ENCODE assay signal across 8 cellular contexts in the genomic region with DNA sequence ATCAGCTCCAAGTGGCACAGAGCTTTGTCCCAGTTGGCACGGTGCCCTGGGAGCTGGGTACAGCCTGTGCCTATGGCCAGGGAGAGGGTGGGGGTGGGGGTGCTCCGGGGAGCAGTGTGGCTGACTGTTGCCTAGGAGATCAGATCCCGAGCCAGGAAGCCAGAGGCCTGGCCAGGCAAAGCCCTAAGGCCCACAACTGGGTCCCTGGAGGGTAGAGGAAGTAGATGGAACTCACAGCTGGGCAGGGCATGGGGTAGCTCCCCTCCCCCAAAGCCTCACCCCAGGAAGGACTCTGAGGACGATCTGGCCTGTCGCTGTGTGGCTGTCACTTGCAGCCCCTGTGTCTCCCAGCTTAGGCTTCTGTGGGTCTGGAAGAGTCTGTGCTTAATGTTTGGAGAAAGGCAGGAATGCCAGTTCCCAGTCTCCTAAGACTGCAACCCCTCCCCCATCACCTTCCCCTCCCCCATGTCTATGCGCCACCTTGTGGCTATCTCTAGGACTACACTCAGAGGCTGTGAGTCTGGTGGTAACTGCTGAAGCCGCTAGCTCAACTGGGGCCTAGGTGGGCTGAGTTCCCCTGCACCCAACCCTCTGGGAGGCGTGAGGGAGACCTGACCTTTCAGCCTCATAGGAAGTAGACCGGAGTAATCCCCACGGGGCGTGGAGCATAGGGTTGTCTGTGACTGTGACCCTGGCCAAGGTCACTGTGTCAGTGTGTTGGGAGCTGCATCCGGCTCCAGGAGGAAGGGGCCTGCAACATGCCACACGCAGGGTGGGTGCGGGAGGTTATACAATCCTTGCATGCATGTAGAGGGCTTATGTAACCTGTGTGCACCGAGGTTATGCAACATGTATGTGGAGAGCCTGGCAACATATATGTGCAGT. TPM values are rescaled to one million over a fixed set of nuclear protein-coding genes. Genes with fewer than 3 reads are reported as not detected.
DNase-seq lines count a peak whose midpoint lies in the region; ATAC-seq lines count a peak whose summit lies in the region.

No MANE protein-coding gene starts in this region.

- H3K9me3 ChIP-seq in SJSA1 (replicated peaks), result no peaks in the 10 kb centered on the region

- H3K27ac Mint-ChIP-seq in activated naive CD4-positive, alpha-beta T cell treated with anti-CD3 and anti-CD28 coated beads, Interleukin-2, amount 10 ng/mL, durations not matched to agents 7 days and 5 days, result peak overlapping the region; percentile 72

- peaks cover 18% of the 10 kb centered on the region for H3K4me1 Mint-ChIP-seq in activated naive CD4-positive, alpha-beta T cell treated with anti-CD3 and anti-CD28 coated beads, Interleukin-2, amount 10 ng/mL, durations not matched to agents 7 days and 5 days

- CTCF ChIA-PET in activated naive CD4-positive, alpha-beta T cell treated with anti-CD3 and anti-CD28 coated beads, Interleukin-2, amount 10 ng/mL, durations not matched to agents 7 days and 5 days (lab: Charles Lee), result interaction anchor here (0.7 to 5.4 kb wide), 34 partner anchors 10 to 331 kb away, joined by 3 to 79 read pairs (median 5); partner anchors contain the start of genes CSF3, MED24, NR1D1 and THRA

- peaks cover 10% of the 10 kb centered on the region; the same call in 1 of the 2 replicates for H3K36me3 ChIP-seq in SJSA1

- no peaks in the 10 kb centered on the region for H3K9me3 Mint-ChIP-seq in activated naive CD4-positive, alpha-beta T cell treated with anti-CD3 and anti-CD28 coated beads, Interleukin-2, amount 10 ng/mL, durations not matched to agents 7 days and 5 days

- peaks cover 27% of the 10 kb centered on the region for H3K4me1 ChIP-seq in SJSA1 (replicated peaks)

- no peak overlapping the region for H3K27ac ChIP-seq in SJSA1

- no peak overlapping the region for H3K4me3 ChIP-seq in SJSA1

- peak; percentile 80 for DNase-seq in CMK (ENCODE audit: low read depth)
- peak; percentile 75 for DNase-seq in HuH-7 (ENCODE audit: low spot score)
- peak; percentile 67 to 73 for DNase-seq in SJSA1 (ENCODE audit: low read depth in 1 of 2, low spot score in 2 of 2)
- peak; percentile 73 for DNase-seq in activated naive CD4-positive, alpha-beta T cell treated with anti-CD3 and anti-CD28 coated beads, Interleukin-2, amount 10 ng/mL, durations not matched to agents 7 days and 5 days
- DNase-seq in head of caudate nucleus, result peak; percentile 69 to 94 (median 84)
- peak; percentile 87 for DNase-seq in pons (ENCODE audit: low spot score)

- H3K4me3 Mint-ChIP-seq in activated naive CD4-positive, alpha-beta T cell treated with anti-CD3 and anti-CD28 coated beads, Interleukin-2, amount 10 ng/mL, durations not matched to agents 7 days and 5 days, result no peak overlapping the region

- peaks cover 2% of the 10 kb centered on the region for H3K36me3 Mint-ChIP-seq in activated naive CD4-positive, alpha-beta T cell treated with anti-CD3 and anti-CD28 coated beads, Interleukin-2, amount 10 ng/mL, durations not matched to agents 7 days and 5 days

- intact Hi-C loops in head of caudate nucleus (cut with DNase I), result no loop called here

- H3K27me3 Mint-ChIP-seq in activated naive CD4-positive, alpha-beta T cell treated with anti-CD3 and anti-CD28 coated beads, Interleukin-2, amount 10 ng/mL, durations not matched to agents 7 days and 5 days, result peaks cover 3% of the 10 kb centered on the region

- ATAC-seq in HG02884 (IDR thresholded peaks at IDR 0.05; ENCODE audit: unreplicated experiment) (no peak), GM19455 (IDR thresholded peaks at IDR 0.05; ENCODE audit: unreplicated experiment) (no peak)

- no peaks in the 10 kb centered on the region for H3K27me3 ChIP-seq in SJSA1 (replicated peaks)

RNA-seq across cellular contexts. Expression of gene THRA, which starts 12.7 kb away (rescaled TPM):
- total RNA-seq in SJSA1 (2014; rRNA removed; shearing (Covaris generic)), result 14.0 and 14.4 TPM in 2 replicates

RNA-seq across cellular contexts. Expression of gene MED24, which starts 21.2 kb away (rescaled TPM):
- total RNA-seq in SJSA1 (2014; rRNA removed; shearing (Covaris generic)), result 40.1 and 46.3 TPM in 2 replicates

RNA-seq across cellular contexts. Expression of gene NR1D1, which starts 24.9 kb away (rescaled TPM):
- total RNA-seq in SJSA1 (2014; rRNA removed; shearing (Covaris generic)), result 1.0 and 1.8 TPM in 2 replicates

RNA-seq across cellular contexts. Expression of gene MSL1, which starts 46.3 kb away (rescaled TPM):
- total RNA-seq in SJSA1 (2014; rRNA removed; shearing (Covaris generic)), result 41.7 and 49.4 TPM in 2 replicates
